Comparison of ENCODE assay signal across 2 cellular contexts in the genomic region with DNA sequence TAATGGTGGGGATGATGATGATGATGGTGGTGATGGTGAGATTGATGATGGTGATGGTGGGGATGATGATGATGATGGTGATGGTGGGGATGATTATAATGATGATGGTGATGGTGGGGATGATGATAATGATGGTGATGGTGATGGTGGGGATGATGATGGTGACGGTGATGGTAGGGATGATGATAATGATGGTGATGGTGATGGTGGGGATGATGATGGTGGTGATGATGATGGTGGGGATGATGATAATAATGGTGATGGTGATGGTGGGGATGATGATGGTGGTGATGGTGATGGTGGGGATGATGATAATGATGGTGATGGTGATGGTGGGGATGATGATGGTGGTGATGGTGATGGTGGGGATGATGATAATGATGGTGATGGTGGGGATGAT.
TF ChIP-seq lines count a peak whose summit lies in the region.
"Not testable (repeated sequence)": the region's sequence is repeated elsewhere in the genome, so short reads cannot be mapped to it uniquely, and the experiment has no call there.

No MANE protein-coding gene starts in this region.

TF ChIP-seq in HEK293, 187 proteins besides CTCF, POLR2A, EP300 and RAD21:
- TF ChIP-seq, protein P1, sequence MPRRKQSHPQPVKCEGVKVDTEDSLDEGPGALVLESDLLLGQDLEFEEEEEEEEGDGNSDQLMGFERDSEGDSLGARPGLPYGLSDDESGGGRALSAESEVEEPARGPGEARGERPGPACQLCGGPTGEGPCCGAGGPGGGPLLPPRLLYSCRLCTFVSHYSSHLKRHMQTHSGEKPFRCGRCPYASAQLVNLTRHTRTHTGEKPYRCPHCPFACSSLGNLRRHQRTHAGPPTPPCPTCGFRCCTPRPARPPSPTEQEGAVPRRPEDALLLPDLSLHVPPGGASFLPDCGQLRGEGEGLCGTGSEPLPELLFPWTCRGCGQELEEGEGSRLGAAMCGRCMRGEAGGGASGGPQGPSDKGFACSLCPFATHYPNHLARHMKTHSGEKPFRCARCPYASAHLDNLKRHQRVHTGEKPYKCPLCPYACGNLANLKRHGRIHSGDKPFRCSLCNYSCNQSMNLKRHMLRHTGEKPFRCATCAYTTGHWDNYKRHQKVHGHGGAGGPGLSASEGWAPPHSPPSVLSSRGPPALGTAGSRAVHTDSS (tag by site-specific recombination; IDR thresholded peaks at IDR 0.05): peak; percentile 82

TF ChIP-seq in HepG2, 621 proteins besides CTCF, POLR2A, EP300 and RAD21:
- TF ChIP-seq CREB1 (IDR thresholded peaks at IDR 0.05): peak; percentile 90
- not testable (repeated sequence) for TF ChIP-seq CREB1 (CRISPR knock-in tag; IDR thresholded peaks at IDR 0.05); NONO (CRISPR knock-in tag; conservative IDR thresholded peaks at IDR 0.05)
- 0 out of 2 replicates have a peak, but pooled peaks have one; percentile 40 for TF ChIP-seq NONO (IDR thresholded peaks at IDR 0.05)
